Comparison of ENCODE assay signal across 8 cellular contexts in genomic region chr3:99789322-99789721, GRCh38. TPM values are rescaled to one million over a fixed set of nuclear protein-coding genes. Genes with fewer than 3 reads are reported as not detected.
DNase-seq lines count a peak whose midpoint lies in the region; ATAC-seq and TF ChIP-seq lines count a peak whose summit lies in the region.

No MANE protein-coding gene starts in this region.

- DNase-seq in DMS53 (lab: John Stamatoyannopoulos, UW) (peak; percentile 70), NCI-H226 (peak; percentile 50), body of pancreas (peak in 3 of 4 donors; percentile 21 to 36 (median 29)), islet precursor cell (peak; percentile 63), testis (peak; percentile 59), posterior vena cava (ENCODE audit: low spot score) (no peak)

- H3K27ac ChIP-seq in body of pancreas (no peak overlapping the region), testis (no peak overlapping the region)

- no peak overlapping the region for H3K4me3 ChIP-seq in body of pancreas
- H3K4me3 ChIP-seq in testis, result no peak overlapping the region

- H3K27me3 ChIP-seq in body of pancreas, result no peaks in the 10 kb centered on the region
- H3K27me3 ChIP-seq in testis, result no peaks in the 10 kb centered on the region

- intact Hi-C loops in body of pancreas (cut with DNase I) (no loop called here), testis (cut with DNase I; ENCODE audit: low total_unique reads) (no loop called here), posterior vena cava (cut with DNase I) (no loop called here)

- TF ChIP-seq CTCF in body of pancreas (IDR thresholded peaks at IDR 0.05), result peak in 6 of 7 experiments; percentile 29 to 48 (median 40)
- TF ChIP-seq CTCF in testis (IDR thresholded peaks at IDR 0.05), result peak in 2 of 3 experiments; percentile 49

- ATAC-seq in GM19023 (IDR thresholded peaks at IDR 0.05; ENCODE audit: unreplicated experiment) (peak; percentile 93), HG03045 (IDR thresholded peaks at IDR 0.05; ENCODE audit: unreplicated experiment) (peak; percentile 77), body of pancreas (peak; percentile 77)

- no peaks in the 10 kb centered on the region for H3K36me3 ChIP-seq in body of pancreas (replicated peaks in 1 of 2; ENCODE audit: insufficient read depth in 1 of 2, low read depth in 2 of 2)
- no peaks in the 10 kb centered on the region for H3K36me3 ChIP-seq in testis (ENCODE audit: low read depth, missing control alignments)

- H3K4me1 ChIP-seq in body of pancreas (no peaks in the 10 kb centered on the region), testis (no peaks in the 10 kb centered on the region)

- TF ChIP-seq POLR2A in body of pancreas (IDR thresholded peaks at IDR 0.05) (no peak), testis (IDR thresholded peaks at IDR 0.05) (no peak)

- H3K9me3 ChIP-seq in body of pancreas, result no peaks in the 10 kb centered on the region
- H3K9me3 ChIP-seq in testis, result no peaks in the 10 kb centered on the region

- 0 to 4% methylated on average over 2 of the region's 2 CpGs for WGBS in body of pancreas, 2 donors
- whole genome bisulfite sequencing in testis, 2 donors, result 18 to 40% methylated on average over 2 of the region's 2 CpGs

RNA-seq across cellular contexts. Expression of gene CMSS1, which starts 28.3 kb away (rescaled TPM):
- 10 to 100 TPM in 1 of 2 donors, 1 to 10 TPM in 1; 3.9 to 21.4 TPM for total RNA-seq in body of pancreas
- 10 to 100 TPM; 24.6 to 24.9 TPM for total RNA-seq in testis
- 47.9 TPM for polyA plus RNA-seq in testis (ENCODE audit: insufficient read depth, low read depth, low replicate concordance)
- total RNA-seq in posterior vena cava, result 10 to 100 TPM; 18.5 to 27.6 TPM
